8 cellular contexts compared by ENCODE assay signal in the genomic region with DNA sequence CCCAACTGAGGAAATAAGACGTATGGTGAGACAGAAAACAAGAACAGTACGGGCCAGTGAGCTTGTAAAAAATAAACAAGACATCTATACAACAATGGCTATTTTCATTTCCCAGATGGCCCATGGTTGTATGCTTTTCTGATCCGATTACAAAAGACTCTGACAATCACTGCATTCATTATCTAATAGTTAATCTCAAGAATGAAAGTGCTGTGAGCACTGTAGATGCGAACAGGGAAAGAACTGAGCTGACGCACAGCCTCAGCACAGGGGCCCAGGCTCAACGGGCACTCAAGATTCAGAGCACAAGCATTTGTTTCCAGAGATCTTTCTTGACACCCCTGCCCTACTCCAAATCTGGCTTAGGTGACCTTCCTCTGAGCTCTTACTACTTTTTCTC. TPM values are rescaled to one million over a fixed set of nuclear protein-coding genes. Genes with fewer than 3 reads are reported as not detected.
DNase-seq lines count a peak whose midpoint lies in the region; ATAC-seq and TF ChIP-seq lines count a peak whose summit lies in the region.

No MANE protein-coding gene starts in this region.

- TF ChIP-seq CTCF in breast epithelium (IDR thresholded peaks at IDR 0.05) = no peak
- TF ChIP-seq CTCF in MCF 10A (IDR thresholded peaks at IDR 0.05; ENCODE audit: unreplicated experiment) = no peak
- TF ChIP-seq CTCF in lung (IDR thresholded peaks at IDR 0.05; ENCODE audit: control extremely low read depth, extremely low read depth) = no peak
- no peak for TF ChIP-seq CTCF in transverse colon (IDR thresholded peaks at IDR 0.05)
- TF ChIP-seq CTCF in lower leg skin (IDR thresholded peaks at IDR 0.05) = no peak

- H3K27ac ChIP-seq in breast epithelium (peak overlapping the region; percentile 3 to 61), lung (ENCODE audit: low read depth in 1 of 2, low read length in 1 of 2) (peak overlapping the region in 1 of 2 donors; percentile 4), transverse colon (peak overlapping the region in 3 of 4 donors; percentile 13 to 47 (median 37))

- no peaks in the 10 kb centered on the region for H3K4me1 ChIP-seq in breast epithelium
- peaks cover 10 to 38% of the 10 kb centered on the region in 2 donors for H3K4me1 ChIP-seq in lung (ENCODE audit: control insufficient read depth in 2 of 2, insufficient read depth in 2 of 2, low read length in 2 of 2)
- H3K4me1 ChIP-seq in transverse colon = peaks cover 17 to 57% (median 39%) of the 10 kb centered on the region in 4 donors

- 47 to 71% methylated on average over 6 of the region's 6 CpGs for WGBS in lung, 2 donors
- WGBS in transverse colon (ENCODE audit: low coverage in 1 of 2), 2 donors = 33 to 36% methylated on average over 6 of the region's 6 CpGs
- WGBS in lower leg skin, 2 donors = 50 to 64% methylated on average over 6 of the region's 6 CpGs

- H3K27ac Mint-ChIP-seq in MCF 10A (ENCODE audit: low read depth, unreplicated experiment) = no peak overlapping the region

- H3K36me3 ChIP-seq in breast epithelium = no peaks in the 10 kb centered on the region
- peaks cover 13 to 18% of the 10 kb centered on the region in 2 donors for H3K36me3 ChIP-seq in lung (ENCODE audit: control insufficient read depth in 2 of 2, insufficient read depth in 2 of 2, low read length in 2 of 2)
- H3K36me3 ChIP-seq in transverse colon = peaks cover 0 to 4% (median 0%) of the 10 kb centered on the region in 4 donors

- intact Hi-C loops in breast epithelium (cut with DNase I; ENCODE audit: low total_unique reads) (no loop called here), MCF 10A (cut with micrococcal nuclease) (no loop called here), transverse colon (cut with DNase I; ENCODE audit: low total_unique reads) (no loop called here), lower leg skin (cut with DNase I; ENCODE audit: low total_unique reads) (no loop called here)

- no peak for DNase-seq in breast epithelium (ENCODE audit: low spot score in 2 of 2)
- DNase-seq in MCF 10A (ENCODE audit: unreplicated experiment) = no peak
- DNase-seq in astrocyte of the hippocampus (ENCODE audit: low read depth, low spot score) = peak; percentile 17
- DNase-seq in lung (ENCODE audit: low spot score) = no peak
- no peak for DNase-seq in transverse colon
- no peak for DNase-seq in lower leg skin (ENCODE audit: low spot score in 2 of 2)
- no peak for DNase-seq in NCI-H774 (lab: John Stamatoyannopoulos, UW)
- no peak for DNase-seq in activated CD4-positive, CD25-positive, alpha-beta regulatory T cell (lab: John Stamatoyannopoulos, UW)

- POLR2A ChIA-PET in MCF 10A (lab: Yijun Ruan, JAX) = no interaction called here

- no TSS peak for BruUV-seq in MCF 10A (replicated peaks; lab: Mats Ljungman, UMichigan)

- peak overlapping the region in 1 of 3 donors; percentile 12 for H3K4me3 ChIP-seq in breast epithelium
- no peak overlapping the region for H3K4me3 ChIP-seq in lung
- H3K4me3 ChIP-seq in transverse colon = no peak overlapping the region
- H3K4me3 ChIP-seq in lower leg skin (ENCODE audit: low read depth, poor library complexity, severe bottlenecking) = no peak overlapping the region

- H3K4me1 Mint-ChIP-seq in MCF 10A (ENCODE audit: insufficient read depth, unreplicated experiment) = peaks cover 21% of the 10 kb centered on the region

- H3K27me3 ChIP-seq in breast epithelium (no peaks in the 10 kb centered on the region), lung (ENCODE audit: control insufficient read depth, insufficient read depth) (no peaks in the 10 kb centered on the region), transverse colon (no peaks in the 10 kb centered on the region)

- TF ChIP-seq EP300 in transverse colon (IDR thresholded peaks at IDR 0.05; ENCODE audit: low read depth) = no peak

- no peak overlapping the region for H3K4me3 Mint-ChIP-seq in MCF 10A (ENCODE audit: unreplicated experiment)

- H3K27me3 Mint-ChIP-seq in MCF 10A (ENCODE audit: insufficient read depth, unreplicated experiment) = no peaks in the 10 kb centered on the region

- peaks cover 28% of the 10 kb centered on the region for H3K36me3 Mint-ChIP-seq in MCF 10A (ENCODE audit: insufficient read depth, unreplicated experiment)

- CTCF ChIA-PET in MCF 10A (lab: Yijun Ruan, JAX) = no interaction called here

- H3K9me3 Mint-ChIP-seq in MCF 10A (ENCODE audit: unreplicated experiment) = no peaks in the 10 kb centered on the region

- H3K9me3 ChIP-seq in breast epithelium = no peaks in the 10 kb centered on the region
- no peaks in the 10 kb centered on the region for H3K9me3 ChIP-seq in lung (ENCODE audit: control insufficient read depth in 2 of 2, insufficient read depth in 1 of 2, low read length in 1 of 2)
- no peaks in the 10 kb centered on the region for H3K9me3 ChIP-seq in transverse colon

- no peak for TF ChIP-seq POLR2A in breast epithelium (IDR thresholded peaks at IDR 0.05)
- TF ChIP-seq POLR2A in transverse colon (IDR thresholded peaks at IDR 0.05) = no peak
- TF ChIP-seq POLR2A in lower leg skin (IDR thresholded peaks at IDR 0.05) = no peak

- in situ Hi-C loops in transverse colon (cut with MboI; ENCODE audit: low pct_ligation_motif_present in 1 of 4, low pct_unique_long_range_greater_than_20kb in 1 of 4, low sequenced_read_pairs in 3 of 4) = no loop called here

- peak; percentile 43 for ATAC-seq in lung (ENCODE audit: insufficient read depth, low FRiP score)

RNA-seq across cellular contexts. Expression of gene MTMR10, which starts 6.9 kb away (rescaled TPM):
- total RNA-seq in breast epithelium (10 to 100 TPM; 31.5 to 46.9 (median 35.7) TPM), MCF 10A (2022) (11.4 and 13.0 TPM in 2 replicates), lung (10 to 100 TPM; 30.3 to 52.7 TPM), transverse colon (10 to 100 TPM; 11.1 to 40.8 (median 32.7) TPM), lower leg skin (10 to 100 TPM; 22.5 to 34.7 (median 31.2) TPM)
- 10 to 100 TPM in 1 of 2 donors, 1 to 10 TPM in 1; 9.5 to 12.6 TPM for polyA plus RNA-seq in lung
